In the genomic region with DNA sequence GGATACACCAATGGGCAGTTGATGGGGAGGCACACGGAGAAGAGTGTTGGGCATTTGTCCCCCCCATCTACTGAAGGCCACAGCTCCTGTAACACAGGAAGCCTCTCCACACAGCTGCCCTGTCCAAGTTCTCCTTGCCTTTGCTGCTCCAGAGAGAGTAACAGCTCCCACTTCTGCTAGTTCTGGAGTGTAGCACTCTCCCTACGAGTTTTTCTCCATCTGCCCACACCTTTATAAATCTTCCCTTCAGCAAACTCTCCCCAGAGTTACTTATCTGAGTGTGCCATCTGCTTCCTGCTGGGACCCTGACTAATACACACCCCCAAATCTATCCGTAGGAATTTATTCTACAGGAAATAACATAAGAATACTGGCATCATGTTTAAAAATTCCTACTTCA, we compare ENCODE assay signal across 30 cellular contexts. TPM values are rescaled to one million over a fixed set of nuclear protein-coding genes. Genes with fewer than 3 reads are reported as not detected.
DNase-seq lines count a peak whose midpoint lies in the region; ATAC-seq, FAIRE-seq and TF ChIP-seq lines count a peak whose summit lies in the region.
"Had no signal": no experiment of that assay in that cellular context is flagged by ENCODE, and none has a peak within 500 bp of the region (broad histone marks: within the 10 kb centered on the region; RNA-seq: fewer than 3 reads in every experiment).

No MANE protein-coding gene starts in this region.

- no peak overlapping the region for H3K9ac ChIP-seq in K562 (ENCODE audit: insufficient read depth in 1 of 2, low read depth in 2 of 2, low read length in 2 of 2)
- H3K9ac ChIP-seq: BLaER1 treated with 17β-estradiol and CSF1 and Interleukin-3, amounts not matched to agents 10 nM and 100 nM had no signal

- H3K27me3 ChIP-seq in A673 (replicated peaks; ENCODE audit: insufficient read depth, low read depth, low read length, poor library complexity) = no peaks in the 10 kb centered on the region
- H3K27me3 ChIP-seq in K562 (ENCODE audit: control insufficient read depth in 2 of 2, insufficient read depth in 2 of 2, low read length in 2 of 2) = no peaks in the 10 kb centered on the region
- H3K27me3 ChIP-seq in lower lobe of right lung (ENCODE audit: low read depth) = no peaks in the 10 kb centered on the region
- H3K27me3 ChIP-seq: BLaER1 treated with 17β-estradiol and CSF1 and Interleukin-3, amounts not matched to agents 10 nM and 100 nM; thyroid gland had no signal

- H3K9me3 Mint-ChIP-seq in naive thymus-derived CD8-positive, alpha-beta T cell = no peaks in the 10 kb centered on the region
- H3K9me3 Mint-ChIP-seq: activated B cell treated with CpG ODN at 0.5 μM for 24 hours; activated T-helper 1 cell treated with anti-CD3 and anti-CD28 coated beads, Interleukin-12 subunit alpha, Interleukin-12 subunit beta, Interleukin-2, Interleukin-4 antibody, amounts not matched to agents 30 ng/mL and 10 ng/mL and 1 ng/mL, durations not matched to agents 14 hours and 24 hours and 36 hours; immature natural killer cell; neural crest cell had no signal

- H3K27ac Mint-ChIP-seq in naive thymus-derived CD8-positive, alpha-beta T cell = no peak overlapping the region
- H3K27ac Mint-ChIP-seq: activated B cell treated with CpG ODN at 0.5 μM for 24 hours; activated T-helper 1 cell treated with anti-CD3 and anti-CD28 coated beads, Interleukin-12 subunit alpha, Interleukin-12 subunit beta, Interleukin-2, Interleukin-4 antibody, amounts not matched to agents 30 ng/mL and 10 ng/mL and 1 ng/mL, durations not matched to agents 14 hours and 24 hours and 36 hours; immature natural killer cell had no signal

- H3K4me1 ChIP-seq in A673 (ENCODE audit: insufficient read depth, low read length, poor library complexity, severe bottlenecking) = no peaks in the 10 kb centered on the region
- H3K4me1 ChIP-seq in K562 (replicated peaks in 1 of 2; ENCODE audit: control insufficient read depth in 2 of 2, insufficient read depth in 2 of 2, low read length in 2 of 2) = no peaks in the 10 kb centered on the region
- H3K4me1 ChIP-seq in lower lobe of right lung = peaks cover 55% of the 10 kb centered on the region
- no peaks in the 10 kb centered on the region for H3K4me1 ChIP-seq in mucosa of descending colon (ENCODE audit: low read depth)
- H3K4me1 ChIP-seq: HAP-1 had no signal

- H3K9me3 ChIP-seq in A673 (ENCODE audit: low read depth, low read length, poor library complexity, severe bottlenecking) = no peaks in the 10 kb centered on the region
- H3K9me3 ChIP-seq in K562 (replicated peaks; ENCODE audit: control insufficient read depth, insufficient read depth, low read depth, low read length) = no peaks in the 10 kb centered on the region
- H3K9me3 ChIP-seq in lower lobe of right lung = no peaks in the 10 kb centered on the region
- no peaks in the 10 kb centered on the region for H3K9me3 ChIP-seq in mucosa of descending colon
- H3K9me3 ChIP-seq: BLaER1 treated with 17β-estradiol and CSF1 and Interleukin-3, amounts not matched to agents 10 nM and 100 nM; HAP-1; thyroid gland had no signal

- DNase-seq in A673 (ENCODE audit: low spot score) (peak; percentile 30), CD1c-positive myeloid dendritic cell (ENCODE audit: extremely low spot score) (peak; percentile 55), K562 (ENCODE audit: extremely low read depth in 1 of 4, low spot score in 3 of 4) (peak; percentile 20 to 45 (median 35)), lower lobe of right lung (no peak), mucosa of descending colon (no peak)
- no peak for DNase-seq in activated CD4-positive, CD25-positive, alpha-beta regulatory T cell treated with anti-CD3 and anti-CD28 coated beads, Interleukin-2, amount 50 U/mL, for 72 hours
- DNase-seq in naive thymus-derived CD8-positive, alpha-beta T cell = no peak
- DNase-seq: activated B cell treated with CpG ODN at 0.5 μM for 24 hours; activated CD4-positive, alpha-beta T cell treated with anti-CD3 and anti-CD28 coated beads, Interleukin-2, amount 50 U/mL, for 48 hours; activated naive CD4-positive, alpha-beta T cell treated with Interleukin-2 at 50 U/mL for 16 hours; caudate nucleus; cortex of kidney; DND-41; immature natural killer cell; Kasumi-1; left cardiac atrium; NCI-H1417 treated with DMSO at 0.1 percent for 48 hours; NCI-H2081 treated with DMSO at 0.1 percent for 48 hours; NCI-H2227 treated with DMSO at 0.1 percent for 48 hours; NCI-H69; Right ventricle myocardium superior; stimulated activated CD4-positive, alpha-beta T cell treated with anti-CD3 and anti-CD28 coated beads, Interleukin-4, amount 100 ng/mL, for 24 hours; thyroid gland had no signal

- WGBS in K562 (ENCODE audit: insufficient coverage, low coverage, missing lambda C conversion rate) = 27% methylated on average over 3 of the region's 3 CpGs

- no peaks in the 10 kb centered on the region for H4K20me1 ChIP-seq in K562 (replicated peaks; ENCODE audit: control insufficient read depth, insufficient read depth, low read length)
- H4K20me1 ChIP-seq: BLaER1 treated with 17β-estradiol and CSF1 and Interleukin-3, amounts not matched to agents 10 nM and 100 nM had no signal

- H3K4me3 ChIP-seq in A673 (ENCODE audit: low read depth, low read length, poor library complexity, severe bottlenecking) = no peak overlapping the region
- no peak overlapping the region for H3K4me3 ChIP-seq in K562
- no peak overlapping the region for H3K4me3 ChIP-seq in lower lobe of right lung
- H3K4me3 ChIP-seq in mucosa of descending colon = no peak overlapping the region
- H3K4me3 ChIP-seq: BLaER1 treated with 17β-estradiol and CSF1 and Interleukin-3, amounts not matched to agents 10 nM and 100 nM; HAP-1; thyroid gland had no signal

- BruUV-seq in A673 (replicated peaks; lab: Mats Ljungman, UMichigan) (no TSS peak), K562 (replicated peaks; lab: Mats Ljungman, UMichigan) (no TSS peak)

- H3K4me2 ChIP-seq in K562 (ENCODE audit: insufficient read depth, low read length) = no peak overlapping the region

- H3K27me3 Mint-ChIP-seq in naive thymus-derived CD8-positive, alpha-beta T cell = no peaks in the 10 kb centered on the region
- H3K27me3 Mint-ChIP-seq: activated B cell treated with CpG ODN at 0.5 μM for 24 hours had no signal

- no peaks in the 10 kb centered on the region for H3K79me2 ChIP-seq in K562 (ENCODE audit: control insufficient read depth, insufficient read depth, low read length)

- in situ Hi-C loops in K562 (cut with MboI) = no loop called here

- H3K4me1 Mint-ChIP-seq in naive thymus-derived CD8-positive, alpha-beta T cell = no peaks in the 10 kb centered on the region
- H3K4me1 Mint-ChIP-seq: activated B cell treated with CpG ODN at 0.5 μM for 24 hours, immature natural killer cell, neural crest cell had no signal

- no peak for FAIRE-seq in K562 (lab: Jason Lieb, UNC)
- FAIRE-seq: endometrium, frontal cortex had no signal

- TF ChIP-seq RAD21 in K562 (CRISPR knock-in tag; conservative IDR thresholded peaks at IDR 0.05 in 1 of 2, IDR thresholded peaks at IDR 0.05 in 1 of 2) = peak in 1 of 2 experiments; percentile 34; a peak in 1 of 4 replicates

- POLR2A ChIA-PET in A673 (lab: Charles Lee; ENCODE audit: low non-redundant PET) = no interaction called here
- POLR2A ChIA-PET in K562 (lab: Yijun Ruan, JAX) = interaction anchor here (0.5 kb wide), 1 partner anchor 84 kb away, joined by 3 read pairs; no protein-coding TSS in a partner anchor
- POLR2A ChIA-PET in naive thymus-derived CD8-positive, alpha-beta T cell (lab: Charles Lee) = no interaction called here

- no peaks in the 10 kb centered on the region for H3K9me1 ChIP-seq in K562 (ENCODE audit: control insufficient read depth, insufficient read depth, low read length)

- H2AFZ ChIP-seq in K562 (ENCODE audit: low read depth, low read length) = no peak overlapping the region

- TF ChIP-seq CTCF in A673 (conservative IDR thresholded peaks at IDR 0.05; ENCODE audit: low read depth, low read length) (no peak), K562 (IDR thresholded peaks at IDR 0.05 in 2 of 3, conservative IDR thresholded peaks at IDR 0.05 in 1 of 3; ENCODE audit: insufficient read depth in 2 of 3, low read depth in 1 of 3, low read length in 3 of 3) (peak in 2 of 3 experiments; percentile 17 to 25; a peak in 2 of 6 replicates), lower lobe of right lung (IDR thresholded peaks at IDR 0.05) (peak; percentile 14), mucosa of descending colon (IDR thresholded peaks at IDR 0.05) (no peak)

- H3K36me3 ChIP-seq in A673 (ENCODE audit: insufficient read depth, low read length, poor library complexity, severe bottlenecking) (no peaks in the 10 kb centered on the region), K562 (ENCODE audit: control insufficient read depth, insufficient read depth, low read length) (peaks cover 68% of the 10 kb centered on the region), lower lobe of right lung (peaks cover 30% of the 10 kb centered on the region), mucosa of descending colon (ENCODE audit: low read depth) (no peaks in the 10 kb centered on the region)
- H3K36me3 ChIP-seq: thyroid gland had no signal

- intact Hi-C loops in A673 (cut with micrococcal nuclease; ENCODE audit: unreplicated experiment) = no loop called here
- intact Hi-C loops in K562 (cut with micrococcal nuclease) = no loop called here
- intact Hi-C loops in lower lobe of right lung (cut with DNase I) = no loop called here
- intact Hi-C loops in mucosa of descending colon (cut with DNase I, micrococcal nuclease) = no loop called here

- TF ChIP-seq EP300 in K562 (IDR thresholded peaks at IDR 0.05; ENCODE audit: low read length) = no peak

- peaks cover 8 to 68% (median 24%) of the 10 kb centered on the region in 3 donors for H3K36me3 Mint-ChIP-seq in naive thymus-derived CD8-positive, alpha-beta T cell

- H3K27ac ChIP-seq in A673 (ENCODE audit: low read depth, low read length, poor library complexity, severe bottlenecking) (no peak overlapping the region), K562 (ENCODE audit: extremely low read depth, low read depth, low read length) (no peak overlapping the region), lower lobe of right lung (no peak overlapping the region)
- H3K27ac ChIP-seq: BLaER1 treated with 17β-estradiol and CSF1 and Interleukin-3, amounts not matched to agents 10 nM and 100 nM had no signal

- no peak overlapping the region for H3K4me3 Mint-ChIP-seq in naive thymus-derived CD8-positive, alpha-beta T cell
- H3K4me3 Mint-ChIP-seq: activated B cell treated with CpG ODN at 0.5 μM for 24 hours; activated T-helper 1 cell treated with anti-CD3 and anti-CD28 coated beads, Interleukin-12 subunit alpha, Interleukin-12 subunit beta, Interleukin-2, Interleukin-4 antibody, amounts not matched to agents 30 ng/mL and 10 ng/mL and 1 ng/mL, durations not matched to agents 14 hours and 24 hours and 36 hours; immature natural killer cell; neural crest cell had no signal

- TF ChIP-seq POLR2A in K562 (conservative IDR thresholded peaks at IDR 0.05) = no peak

- ATAC-seq in K562 (peak; percentile 71), lower lobe of right lung (no peak), mucosa of descending colon (no peak)
- ATAC-seq in naive thymus-derived CD8-positive, alpha-beta T cell = no peak
- ATAC-seq: left cardiac atrium, sciatic nerve had no signal

- CTCF ChIA-PET in A673 (lab: Charles Lee) = no interaction called here
- CTCF ChIA-PET in K562 (lab: Yijun Ruan, JAX; ENCODE audit: low intra/inter-chr PET ratio) = no interaction called here

RNA-seq across cellular contexts. Expression of a gene that starts 42.6 kb away (rescaled TPM):
- total RNA-seq in A673 (2021) = 6.7 and 8.0 TPM in 2 replicates
- 41.9 and 57.7 TPM in 2 replicates for total RNA-seq in K562 (2011; cell fraction: chromatin; rRNA removed; ENCODE audit: low replicate concordance)
- total RNA-seq in K562 (2011; cell fraction: nucleolus; rRNA removed) = 29.5 and 31.2 TPM in 2 replicates
- total RNA-seq in K562 (2011; cell fraction: nucleoplasm; rRNA removed) = 35.3 and 46.4 TPM in 2 replicates
- 7.9 and 10.2 TPM in 2 replicates for total RNA-seq in K562 (2014; rRNA removed)
- 7.3 and 12.3 TPM in 2 replicates for total RNA-seq in K562 (2014; rRNA removed; fragmentation: Illumina TruSeq; extraction: Trizol)
- 5.4 TPM in 2 replicates for total RNA-seq in K562 (2015; rRNA removed; fragmentation: Illumina TruSeq; extraction: Trizol)
- total RNA-seq in K562 (2021) = 19.2 and 22.5 TPM in 2 replicates
- 9.1 and 11.3 TPM in 2 replicates for polyA plus RNA-seq in K562 (2011; rRNA removed)
- polyA plus RNA-seq in K562 (2011; cell fraction: cytosol; rRNA removed) = 3.3 and 5.2 TPM in 2 replicates
- polyA plus RNA-seq in K562 (2011; cell fraction: nucleus; rRNA removed) = 9.2 and 9.7 TPM in 2 replicates
- 5.1 and 14.2 TPM in 2 replicates for polyA plus RNA-seq in K562 (2012)
- polyA plus RNA-seq in K562 (2014; fragmentation: Illumina TruSeq; extraction: Trizol) = 6.6 and 8.2 TPM in 2 replicates
- polyA plus RNA-seq in K562 (2014; fragmentation: Nextera tagmentation; extraction: Ambion mirVana) = 1 to 10 TPM; 2.1 to 4.3 TPM
- polyA plus RNA-seq in K562 (2014; rRNA removed) = 7.0 and 8.6 TPM in 2 replicates
- polyA minus RNA-seq in K562 (2011; rRNA and poly(A)+ RNA removed) = 8.2 and 11.4 TPM in 2 replicates
- 4.9 and 5.2 TPM in 2 replicates for polyA minus RNA-seq in K562 (2011; cell fraction: cytosol; rRNA and poly(A)+ RNA removed)
- polyA minus RNA-seq in K562 (2011; cell fraction: nucleus; rRNA and poly(A)+ RNA removed) = 8.3 and 12.1 TPM in 2 replicates
- total RNA-seq in lower lobe of right lung = 39.7 TPM
- total RNA-seq in mucosa of descending colon = 10 to 100 TPM; 18.4 to 27.1 (median 21.7) TPM
- total RNA-seq in naive thymus-derived CD8-positive, alpha-beta T cell = 10 to 100 TPM; 23.6 to 24.0 TPM
- 10 to 100 TPM in 2 of 3 donors, 1 to 10 TPM in 1; 9.3 to 21.2 (median 11.5) TPM for polyA plus RNA-seq in naive thymus-derived CD8-positive, alpha-beta T cell

Comparison
In these comparisons a context has a peak if more than half of its experiments do, and no peak if none do; other contexts are left out.
1. DNase-seq: peak in A673 (single experiment), CD1c-positive myeloid dendritic cell (single experiment) and K562 (4 of 4); none in lower lobe of right lung (single experiment), mucosa of descending colon (0 of 3), activated CD4-positive, CD25-positive, alpha-beta regulatory T cell treated with anti-CD3 and anti-CD28 coated beads, Interleukin-2, amount 50 U/mL, for 72 hours (single experiment) and naive thymus-derived CD8-positive, alpha-beta T cell (0 of 10).
2. CTCF ChIP-seq: peak in K562 (2 of 3) and lower lobe of right lung (single experiment); none in A673 (single experiment) and mucosa of descending colon (single experiment).